ENCODE assay signal across 13 cellular contexts in the genomic region with DNA sequence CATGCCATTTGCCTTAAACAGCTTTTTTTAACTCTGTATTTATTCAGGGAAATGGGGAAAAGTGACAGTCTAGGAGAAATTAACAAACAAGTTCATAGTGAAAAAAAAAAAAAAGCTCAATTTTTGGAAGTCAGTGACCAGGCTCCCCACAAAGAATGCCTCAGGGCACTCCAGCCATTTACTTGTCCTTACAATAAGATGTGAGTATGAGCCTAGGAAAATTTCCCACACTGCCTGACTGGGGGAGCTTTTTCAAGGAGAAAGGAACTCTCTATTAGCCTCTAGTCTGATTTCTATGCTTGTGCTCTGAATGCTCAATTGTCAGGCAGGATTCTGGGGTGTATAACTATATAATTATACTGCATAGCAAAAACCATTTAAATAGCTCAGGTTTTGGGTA.
DNase-seq lines count a peak whose midpoint lies in the region; TF ChIP-seq lines count a peak whose summit lies in the region.
"Had no signal": no experiment of that assay in that cellular context is flagged by ENCODE, and none has a peak within 500 bp of the region (broad histone marks: within the 10 kb centered on the region; RNA-seq: fewer than 3 reads in every experiment).

No MANE protein-coding gene starts in this region.

- CTCF ChIA-PET in Calu3 (lab: Charles Lee) = interaction anchor here (0.6 to 0.7 kb wide), 3 partner anchors 28 to 148 kb away, joined by 3 to 6 read pairs (median 3); no protein-coding TSS in a partner anchor

- H3K27me3 Mint-ChIP-seq in nephron progenitor cell (ENCODE audit: low read depth, poor library complexity) (peaks cover 3% of the 10 kb centered on the region), Calu3 (ENCODE audit: unreplicated experiment) (peaks cover 11% of the 10 kb centered on the region)

- H3K4me1 Mint-ChIP-seq in nephron progenitor cell = peaks cover 26% of the 10 kb centered on the region
- no peaks in the 10 kb centered on the region for H3K4me1 Mint-ChIP-seq in Calu3 (ENCODE audit: low read depth, unreplicated experiment)
- H3K4me1 Mint-ChIP-seq: CD14-positive monocyte had no signal

- H3K36me3 Mint-ChIP-seq in nephron progenitor cell (ENCODE audit: low read depth) = no peaks in the 10 kb centered on the region
- H3K36me3 Mint-ChIP-seq in Calu3 (ENCODE audit: insufficient read depth, unreplicated experiment) = no peaks in the 10 kb centered on the region
- H3K36me3 Mint-ChIP-seq: CD14-positive monocyte; CD8-positive, alpha-beta T cell had no signal

- no TSS peak for BruUV-seq in Calu3 (replicated peaks; lab: Mats Ljungman, UMichigan)

- no peak for TF ChIP-seq CTCF in nephron progenitor cell (IDR thresholded peaks at IDR 0.05)
- no peak for TF ChIP-seq CTCF in Calu3 (IDR thresholded peaks at IDR 0.05; ENCODE audit: unreplicated experiment)

- H3K27ac Mint-ChIP-seq in nephron progenitor cell = peak overlapping the region; percentile 2
- no peak overlapping the region for H3K27ac Mint-ChIP-seq in Calu3 (ENCODE audit: unreplicated experiment)
- H3K27ac Mint-ChIP-seq: CD14-positive monocyte; CD8-positive, alpha-beta T cell had no signal

- intact Hi-C loops in Calu3 (cut with micrococcal nuclease; ENCODE audit: unreplicated experiment) = no loop called here

- no peaks in the 10 kb centered on the region for H3K9me3 Mint-ChIP-seq in nephron progenitor cell
- no peaks in the 10 kb centered on the region for H3K9me3 Mint-ChIP-seq in Calu3 (ENCODE audit: low read depth, unreplicated experiment)
- H3K9me3 Mint-ChIP-seq: CD8-positive, alpha-beta T cell had no signal

- H3K4me3 Mint-ChIP-seq in nephron progenitor cell (no peak overlapping the region), Calu3 (ENCODE audit: low read depth, unreplicated experiment) (no peak overlapping the region)
- H3K4me3 Mint-ChIP-seq: CD14-positive monocyte; CD8-positive, alpha-beta T cell had no signal

- in situ Hi-C loops in SK-MEL-5 (cut with HindIII; ENCODE audit: low pct_unique_long_range_greater_than_20kb, low sequenced_read_pairs) = no loop called here

- DNase-seq in ELR (ENCODE audit: low read depth) (peak; percentile 6), SK-MEL-5 (ENCODE audit: low read depth, low spot score) (peak; percentile 58), nephron progenitor cell (no peak), pons (ENCODE audit: low spot score) (no peak), Calu3 (no peak), activated gamma-delta T cell (lab: John Stamatoyannopoulos, UW) (no peak), GM03348 (ENCODE audit: low spot score) (no peak)
- DNase-seq: Caco-2; CD8-positive, alpha-beta T cell; DMS53; IMR-90; KBM-7 had no signal

Comparison
In these comparisons a context has a peak if more than half of its experiments do, and no peak if none do; other contexts are left out.
1. DNase-seq: peak in ELR (single experiment) and SK-MEL-5 (single experiment); none in nephron progenitor cell (single experiment), pons (single experiment), Calu3 (single experiment), activated gamma-delta T cell (single experiment) and GM03348 (single experiment).